Comparison of ENCODE assay signal across 8 cellular contexts in genomic region chr15:82952156-82953081, GRCh38. TPM values are rescaled to one million over a fixed set of nuclear protein-coding genes. Genes with fewer than 3 reads are reported as not detected.
A peak's percentile ranks its signal among the peaks of the same experiment; 100 is the strongest.
DNase-seq lines count a peak whose midpoint lies in the region; ATAC-seq, FAIRE-seq and TF ChIP-seq lines count a peak whose summit lies in the region.

HOMER2 (minus strand) TSS chr15:82952720; CDS start chr15:82952535, 185 bp downstream.

- no peak for TF ChIP-seq RAD21 in K562 (CRISPR knock-in tag; conservative IDR thresholded peaks at IDR 0.05 in 1 of 2, IDR thresholded peaks at IDR 0.05 in 1 of 2)

- H3K4me3 ChIP-seq in K562 (no peak within 1 kb of the TSS), skeletal muscle tissue (ENCODE audit: low read length in 3 of 3) (peak within 1 kb of the TSS; percentile 55 to 78 (median 73))

- TF ChIP-seq CTCF in K562 (IDR thresholded peaks at IDR 0.05 in 2 of 3, conservative IDR thresholded peaks at IDR 0.05 in 1 of 3; ENCODE audit: insufficient read depth in 2 of 3, low read depth in 1 of 3, low read length in 3 of 3), result no peak

- no peak for TF ChIP-seq EP300 in K562 (IDR thresholded peaks at IDR 0.05; ENCODE audit: low read length)

- no peaks in the 10 kb centered on the region for H3K9me1 ChIP-seq in K562 (ENCODE audit: control insufficient read depth, insufficient read depth, low read length)

- no peaks in the 10 kb centered on the region for H3K79me2 ChIP-seq in K562 (ENCODE audit: control insufficient read depth, insufficient read depth, low read length)

- H3K27me3 Mint-ChIP-seq in activated naive CD4-positive, alpha-beta T cell treated with anti-CD3 and anti-CD28 coated beads for 36 hours (ENCODE audit: low read depth), result peaks cover 7% of the 10 kb centered on the region

- intact Hi-C loops in activated naive CD4-positive, alpha-beta T cell treated with anti-CD3 and anti-CD28 coated beads for 36 hours (cut with micrococcal nuclease), result no loop called here
- intact Hi-C loops in K562 (cut with micrococcal nuclease), result no loop called here

- H3K27ac Mint-ChIP-seq in activated naive CD4-positive, alpha-beta T cell treated with anti-CD3 and anti-CD28 coated beads for 36 hours, result no peak within 1 kb of the TSS

- no peak for TF ChIP-seq POLR2A in K562 (conservative IDR thresholded peaks at IDR 0.05)

- peak within 1 kb of the TSS; percentile 64 for H3K4me3 Mint-ChIP-seq in activated naive CD4-positive, alpha-beta T cell treated with anti-CD3 and anti-CD28 coated beads for 36 hours

- WGBS in K562 (ENCODE audit: insufficient coverage, low coverage, missing lambda C conversion rate), result 44% methylated on average over 39 of the region's 119 CpGs

- POLR2A ChIA-PET in K562 (lab: Yijun Ruan, JAX), result no interaction called here

- CTCF ChIA-PET in activated naive CD4-positive, alpha-beta T cell treated with anti-CD3 and anti-CD28 coated beads for 36 hours (lab: Charles Lee), result no interaction called here
- CTCF ChIA-PET in K562 (lab: Yijun Ruan, JAX; ENCODE audit: low intra/inter-chr PET ratio), result no interaction called here

- no peak within 1 kb of the TSS for H3K9ac ChIP-seq in K562 (ENCODE audit: insufficient read depth in 1 of 2, low read depth in 2 of 2, low read length in 2 of 2)
- H3K9ac ChIP-seq in skeletal muscle tissue (ENCODE audit: low read depth in 1 of 3, low read length in 3 of 3), result peak within 1 kb of the TSS; percentile 82 to 93 (median 84)

- no peak within 1 kb of the TSS for H3K4me2 ChIP-seq in K562 (ENCODE audit: insufficient read depth, low read length)

- peak; percentile 9 for DNase-seq in activated naive CD4-positive, alpha-beta T cell treated with anti-CD3 and anti-CD28 coated beads for 36 hours
- DNase-seq in activated naive CD4-positive, alpha-beta T cell treated with Interleukin-2 at 50 U/mL for 16 hours, result no peak
- DNase-seq in NCI-H460 (ENCODE audit: extremely low read depth, low read depth), result no peak
- peak in 2 of 4 experiments; percentile 66 to 68 for DNase-seq in K562 (ENCODE audit: extremely low read depth in 1 of 4, low spot score in 3 of 4)
- peak; percentile 70 for DNase-seq in iPS-NIHi7 (ENCODE audit: extremely low spot score)
- DNase-seq in ureter (ENCODE audit: low spot score), result no peak
- no peak for DNase-seq in superior temporal gyrus (ENCODE audit: extremely low spot score)

- H3K27ac ChIP-seq in K562 (ENCODE audit: extremely low read depth, low read depth, low read length) (no peak within 1 kb of the TSS), skeletal muscle tissue (ENCODE audit: low read depth, low read length) (peak within 1 kb of the TSS; percentile 95)

- H3K4me1 ChIP-seq in K562 (replicated peaks in 1 of 2; ENCODE audit: control insufficient read depth in 2 of 2, insufficient read depth in 2 of 2, low read length in 2 of 2) (peaks cover 0 to 11% of the 10 kb centered on the region in 2 experiments; a peak in 2 of 5 replicates), skeletal muscle tissue (ENCODE audit: control insufficient read depth in 3 of 3, insufficient read depth in 3 of 3, low read length in 3 of 3) (peaks cover 9 to 33% (median 31%) of the 10 kb centered on the region in 3 donors)

- H3K9me3 ChIP-seq in K562 (replicated peaks; ENCODE audit: control insufficient read depth, insufficient read depth, low read depth, low read length) (no peaks in the 10 kb centered on the region), skeletal muscle tissue (ENCODE audit: control insufficient read depth in 3 of 3, low read length in 3 of 3) (no peaks in the 10 kb centered on the region)

- no peak within 1 kb of the TSS for H2AFZ ChIP-seq in K562 (ENCODE audit: low read depth, low read length)

- BruUV-seq in K562 (replicated peaks; lab: Mats Ljungman, UMichigan), result no TSS peak

- H3K36me3 Mint-ChIP-seq in activated naive CD4-positive, alpha-beta T cell treated with anti-CD3 and anti-CD28 coated beads for 36 hours (ENCODE audit: low read depth), result no peaks in the 10 kb centered on the region

- H4K20me1 ChIP-seq in K562 (replicated peaks; ENCODE audit: control insufficient read depth, insufficient read depth, low read length), result no peaks in the 10 kb centered on the region

- H3K4me1 Mint-ChIP-seq in activated naive CD4-positive, alpha-beta T cell treated with anti-CD3 and anti-CD28 coated beads for 36 hours (ENCODE audit: low read depth), result peaks cover 4% of the 10 kb centered on the region

- no peak for FAIRE-seq in K562 (lab: Jason Lieb, UNC)

- no peaks in the 10 kb centered on the region for H3K9me3 Mint-ChIP-seq in activated naive CD4-positive, alpha-beta T cell treated with anti-CD3 and anti-CD28 coated beads for 36 hours

- ATAC-seq in K562, result no peak; the same call in 1 of the 3 replicates

- no peaks in the 10 kb centered on the region for H3K36me3 ChIP-seq in K562 (ENCODE audit: control insufficient read depth, insufficient read depth, low read length)
- H3K36me3 ChIP-seq in skeletal muscle tissue (ENCODE audit: control insufficient read depth in 3 of 3, insufficient read depth in 3 of 3, low read length in 3 of 3), result peaks cover 0 to 3% (median 0%) of the 10 kb centered on the region in 3 donors

- in situ Hi-C loops in K562 (cut with MboI), result no loop called here

- H3K27me3 ChIP-seq in K562 (ENCODE audit: control insufficient read depth in 2 of 2, insufficient read depth in 2 of 2, low read length in 2 of 2), result peaks cover 34 to 49% of the 10 kb centered on the region in 2 experiments
- H3K27me3 ChIP-seq in skeletal muscle tissue (ENCODE audit: control insufficient read depth in 3 of 3, insufficient read depth in 3 of 3, low read length in 3 of 3), result no peaks in the 10 kb centered on the region

TF ChIP-seq in K562, 482 proteins besides CTCF, POLR2A, EP300 and RAD21:
- TF ChIP-seq CREB3 (tag; conservative IDR thresholded peaks at IDR 0.05; ENCODE audit: low read depth) (no peak), NFIC (IDR thresholded peaks at IDR 0.05) (peak; percentile 54), E2F6 (IDR thresholded peaks at IDR 0.05; ENCODE audit: borderline replicate concordance in 1 of 2, extremely low read depth in 1 of 2, insufficient read depth in 1 of 2, insufficient read length in 1 of 2, low read depth in 1 of 2, low read length in 1 of 2, poor library complexity in 1 of 2, severe bottlenecking in 1 of 2) (peak in 1 of 2 experiments; percentile 23), ZNF24 (IDR thresholded peaks at IDR 0.05) (no peak)

RNA-seq across cellular contexts. Expression of gene HOMER2, which starts in this region (rescaled TPM):
- total RNA-seq in activated naive CD4-positive, alpha-beta T cell treated with anti-CD3 and anti-CD28 coated beads for 36 hours, result 1 to 10 TPM; 2.3 to 2.8 TPM
- 16.9 and 18.5 TPM in 2 replicates for total RNA-seq in NCI-H460 (2014; rRNA removed; shearing (Covaris generic))
- polyA plus RNA-seq in NCI-H460 (2014; cell fraction: nucleus; rRNA removed), result 16.9 and 23.6 TPM in 2 replicates
- 1.4 and 2.3 TPM in 2 replicates for total RNA-seq in K562 (2011; cell fraction: chromatin; rRNA removed; ENCODE audit: low replicate concordance)
- total RNA-seq in K562 (2011; cell fraction: nucleolus; rRNA removed), result 1.4 and 1.8 TPM in 2 replicates
- total RNA-seq in K562 (2011; cell fraction: nucleoplasm; rRNA removed), result 2.2 and 2.9 TPM in 2 replicates
- 0.32 and 0.69 TPM in 2 replicates for total RNA-seq in K562 (2014; rRNA removed)
- 0.25 and 0.57 TPM in 2 replicates for total RNA-seq in K562 (2014; rRNA removed; fragmentation: Illumina TruSeq; extraction: Trizol)
- 0.41 TPM in 1 of 2 replicates, not detected in the other for total RNA-seq in K562 (2015; rRNA removed; fragmentation: Illumina TruSeq; extraction: Trizol)
- 0.47 and 0.54 TPM in 2 replicates for total RNA-seq in K562 (2021)
- 0.13 and 0.18 TPM in 2 replicates for polyA plus RNA-seq in K562 (2011; rRNA removed)
- polyA plus RNA-seq in K562 (2011; cell fraction: cytosol; rRNA removed), result 0.63 TPM in 1 of 2 replicates, not detected in the other
- 0.93 and 1.7 TPM in 2 replicates for polyA plus RNA-seq in K562 (2011; cell fraction: nucleus; rRNA removed)
- 0.15 and 0.30 TPM in 2 replicates for polyA plus RNA-seq in K562 (2012)
- polyA plus RNA-seq in K562 (2014; fragmentation: Illumina TruSeq; extraction: Trizol), result 0.30 and 0.43 TPM in 2 replicates
- polyA plus RNA-seq in K562 (2014; fragmentation: Nextera tagmentation; extraction: Ambion mirVana), result under 1 TPM; 0.18 to 0.41 TPM
- polyA plus RNA-seq in K562 (2014; rRNA removed), result 0.23 and 0.31 TPM in 2 replicates
- polyA minus RNA-seq in K562 (2011; rRNA and poly(A)+ RNA removed), result 1.1 TPM in 1 of 2 replicates, not detected in the other
- not detected in 2 replicates for polyA minus RNA-seq in K562 (2011; cell fraction: cytosol; rRNA and poly(A)+ RNA removed)
- 0.67 and 1.8 TPM in 2 replicates for polyA minus RNA-seq in K562 (2011; cell fraction: nucleus; rRNA and poly(A)+ RNA removed)
- total RNA-seq in skeletal muscle tissue, result 11.0 TPM
- total RNA-seq in ureter, result 9.4 TPM

Comparison
In these comparisons a context has a peak if more than half of its experiments do, and no peak if none do; other contexts are left out.
1. DNase-seq: peak in activated naive CD4-positive, alpha-beta T cell treated with anti-CD3 and anti-CD28 coated beads for 36 hours (single experiment) and iPS-NIHi7 (single experiment); none in activated naive CD4-positive, alpha-beta T cell treated with Interleukin-2 at 50 U/mL for 16 hours (single experiment), NCI-H460 (single experiment), ureter (single experiment) and superior temporal gyrus (single experiment).
2. H3K9ac ChIP-seq: peak in skeletal muscle tissue (3 of 3); none in K562 (0 of 2).